ENCODE assay signal across 10 cellular contexts in genomic region chr6:149045404-149045803, GRCh38.
DNase-seq lines count a peak whose midpoint lies in the region; ATAC-seq, FAIRE-seq and TF ChIP-seq lines count a peak whose summit lies in the region.
"Had no signal": no experiment of that assay in that cellular context is flagged by ENCODE, and none has a peak within 500 bp of the region (broad histone marks: within the 10 kb centered on the region; RNA-seq: fewer than 3 reads in every experiment).

No MANE protein-coding gene starts in this region.

- peaks cover 15 to 20% of the 10 kb centered on the region in 2 donors for H3K4me1 Mint-ChIP-seq in natural killer cell treated with Interleukin-12 subunit alpha and Interleukin-12 subunit beta and Interleukin-15 and Interleukin-18, amount 100 ng/mL, for 72 hours (ENCODE audit: low read depth in 2 of 2)

- no peaks in the 10 kb centered on the region for H3K79me2 ChIP-seq in OCI-LY1 (ENCODE audit: insufficient read depth, low read length)

- H3K9me2 ChIP-seq in OCI-LY1 (ENCODE audit: low read depth, low read length): no peaks in the 10 kb centered on the region

- H3K4me2 ChIP-seq in OCI-LY1 (ENCODE audit: low read length): no peak overlapping the region

- DNase-seq in SIG-M5 treated with dmso at 0.1 percent for 504 hours (lab: John Stamatoyannopoulos, UW; ENCODE audit: unreplicated experiment): peak; percentile 36
- DNase-seq in SIG-M5 (lab: John Stamatoyannopoulos, UW): no peak
- peak; percentile 8 for DNase-seq in H4 (ENCODE audit: low spot score)
- no peak for DNase-seq in natural killer cell treated with Interleukin-12 subunit alpha and Interleukin-12 subunit beta and Interleukin-15 and Interleukin-18, amount 100 ng/mL, for 72 hours (ENCODE audit: low spot score)
- DNase-seq in foreskin melanocyte: no peak
- no peak for DNase-seq in pancreas

- ATAC-seq in natural killer cell treated with Interleukin-12 subunit alpha and Interleukin-12 subunit beta and Interleukin-15 and Interleukin-18, amount 100 ng/mL, for 72 hours: peak; percentile 71 to 90
- ATAC-seq in GM21619 (IDR thresholded peaks at IDR 0.05; ENCODE audit: unreplicated experiment) (no peak), pancreas (no peak)

- peak overlapping the region in 1 of 2 donors; percentile 39 for H3K27ac Mint-ChIP-seq in natural killer cell treated with Interleukin-12 subunit alpha and Interleukin-12 subunit beta and Interleukin-15 and Interleukin-18, amount 100 ng/mL, for 72 hours

- H3K9me3 ChIP-seq in OCI-LY1 (ENCODE audit: low read length) (no peaks in the 10 kb centered on the region), pancreas (no peaks in the 10 kb centered on the region)
- H3K9me3 ChIP-seq: prostate gland, thoracic aorta had no signal

- peaks cover 4% of the 10 kb centered on the region for H3K9me3 Mint-ChIP-seq in natural killer cell treated with Interleukin-12 subunit alpha and Interleukin-12 subunit beta and Interleukin-15 and Interleukin-18, amount 100 ng/mL, for 72 hours

- no peak overlapping the region for H3K4me3 Mint-ChIP-seq in natural killer cell treated with Interleukin-12 subunit alpha and Interleukin-12 subunit beta and Interleukin-15 and Interleukin-18, amount 100 ng/mL, for 72 hours

- H3K4me3 ChIP-seq in OCI-LY1 (ENCODE audit: low read depth, low read length, poor library complexity, severe bottlenecking) (no peak overlapping the region), pancreas (no peak overlapping the region)
- H3K4me3 ChIP-seq: prostate gland, thoracic aorta had no signal

- H3K27me3 ChIP-seq in OCI-LY1 (ENCODE audit: insufficient read depth, low read length) (no peaks in the 10 kb centered on the region), pancreas (no peaks in the 10 kb centered on the region)

- peaks cover 4% of the 10 kb centered on the region for H3K4me1 ChIP-seq in OCI-LY1 (ENCODE audit: insufficient read depth, low read length, severe bottlenecking)
- H3K4me1 ChIP-seq in pancreas: no peaks in the 10 kb centered on the region
- H3K4me1 ChIP-seq: prostate gland had no signal

- H3K27me3 Mint-ChIP-seq in natural killer cell treated with Interleukin-12 subunit alpha and Interleukin-12 subunit beta and Interleukin-15 and Interleukin-18, amount 100 ng/mL, for 72 hours: no peaks in the 10 kb centered on the region

- intact Hi-C loops in pancreas (cut with DNase I): loop anchor here in 1 of 3 donors (10.0 kb wide), 1 partner anchor 399 kb away; no protein-coding TSS in a partner anchor

- TF ChIP-seq CTCF in OCI-LY1 (IDR thresholded peaks at IDR 0.05; ENCODE audit: low read length): peak; percentile 18; the same call in 1 of the 2 replicates
- TF ChIP-seq CTCF in pancreas (IDR thresholded peaks at IDR 0.05): no peak

- H3K9ac ChIP-seq in OCI-LY1 (ENCODE audit: low read length): no peak overlapping the region

- no peaks in the 10 kb centered on the region for H4K20me1 ChIP-seq in OCI-LY1 (ENCODE audit: insufficient read depth, low read length)

- WGBS in pancreas, 2 donors: 93 to 98% methylated on average over 2 of the region's 2 CpGs

- no peak for FAIRE-seq in pancreas (lab: Jason Lieb, UNC)

- H3F3A ChIP-seq in OCI-LY1 (ENCODE audit: insufficient read depth, low read length): no peaks in the 10 kb centered on the region

- no peaks in the 10 kb centered on the region for H3K36me3 Mint-ChIP-seq in natural killer cell treated with Interleukin-12 subunit alpha and Interleukin-12 subunit beta and Interleukin-15 and Interleukin-18, amount 100 ng/mL, for 72 hours

- H3K36me3 ChIP-seq in OCI-LY1 (ENCODE audit: insufficient read depth, low read length) (no peaks in the 10 kb centered on the region), pancreas (no peaks in the 10 kb centered on the region)
- H3K36me3 ChIP-seq: prostate gland, thoracic aorta had no signal

- no peak overlapping the region for H2AFZ ChIP-seq in OCI-LY1 (ENCODE audit: low read length)

- H3K27ac ChIP-seq in OCI-LY1 (ENCODE audit: low read depth, low read length, poor library complexity, severe bottlenecking) (no peak overlapping the region), pancreas (no peak overlapping the region)
- H3K27ac ChIP-seq: prostate gland, thoracic aorta had no signal

Comparison
In these comparisons a context has a peak if more than half of its experiments do, and no peak if none do; other contexts are left out.
1. DNase-seq: peak in SIG-M5 treated with dmso at 0.1 percent for 504 hours (single experiment) and H4 (single experiment); none in SIG-M5 (single experiment), natural killer cell treated with Interleukin-12 subunit alpha and Interleukin-12 subunit beta and Interleukin-15 and Interleukin-18, amount 100 ng/mL, for 72 hours (single experiment), foreskin melanocyte (single experiment) and pancreas (0 of 6).
2. ATAC-seq: peak in natural killer cell treated with Interleukin-12 subunit alpha and Interleukin-12 subunit beta and Interleukin-15 and Interleukin-18, amount 100 ng/mL, for 72 hours (2 of 2); none in GM21619 (single experiment) and pancreas (0 of 4).